Comparison of ENCODE assay signal across 1 cellular context in genomic region chr2:241189093-241189855, GRCh38.
TF ChIP-seq lines count a peak whose summit lies in the region.

No MANE protein-coding gene starts in this region.

TF ChIP-seq in GM12878, 131 proteins besides CTCF, POLR2A, EP300 and RAD21:
- no peak for TF ChIP-seq BMI1 (IDR thresholded peaks at IDR 0.05; ENCODE audit: borderline replicate concordance)
